ENCODE assay signal across 8 cellular contexts in genomic region chr2:149149007-149149297, GRCh38.
"Had no signal": no experiment of that assay in that cellular context is flagged by ENCODE, and none has a peak within 500 bp of the region (broad histone marks: within the 10 kb centered on the region; RNA-seq: fewer than 3 reads in every experiment).

No MANE protein-coding gene starts in this region.

- H3K9me3 ChIP-seq: HAP-1 had no signal

- H2AFZ ChIP-seq: GM23338 had no signal

- ATAC-seq: GM23338, HCT116 had no signal

- H3K4me1 ChIP-seq: HAP-1 had no signal

- H3K27ac ChIP-seq: HL-60, KMS-11 had no signal

- DNase-seq: H7, HFFc6, KBM-7 had no signal

- H3K4me2 ChIP-seq: GM23338, KMS-11 had no signal

- H3K36me3 ChIP-seq: HAP-1 had no signal

- H3K9ac ChIP-seq: KMS-11 had no signal

- H3K4me3 ChIP-seq: GM23338, HAP-1 had no signal
